In the genomic region with DNA sequence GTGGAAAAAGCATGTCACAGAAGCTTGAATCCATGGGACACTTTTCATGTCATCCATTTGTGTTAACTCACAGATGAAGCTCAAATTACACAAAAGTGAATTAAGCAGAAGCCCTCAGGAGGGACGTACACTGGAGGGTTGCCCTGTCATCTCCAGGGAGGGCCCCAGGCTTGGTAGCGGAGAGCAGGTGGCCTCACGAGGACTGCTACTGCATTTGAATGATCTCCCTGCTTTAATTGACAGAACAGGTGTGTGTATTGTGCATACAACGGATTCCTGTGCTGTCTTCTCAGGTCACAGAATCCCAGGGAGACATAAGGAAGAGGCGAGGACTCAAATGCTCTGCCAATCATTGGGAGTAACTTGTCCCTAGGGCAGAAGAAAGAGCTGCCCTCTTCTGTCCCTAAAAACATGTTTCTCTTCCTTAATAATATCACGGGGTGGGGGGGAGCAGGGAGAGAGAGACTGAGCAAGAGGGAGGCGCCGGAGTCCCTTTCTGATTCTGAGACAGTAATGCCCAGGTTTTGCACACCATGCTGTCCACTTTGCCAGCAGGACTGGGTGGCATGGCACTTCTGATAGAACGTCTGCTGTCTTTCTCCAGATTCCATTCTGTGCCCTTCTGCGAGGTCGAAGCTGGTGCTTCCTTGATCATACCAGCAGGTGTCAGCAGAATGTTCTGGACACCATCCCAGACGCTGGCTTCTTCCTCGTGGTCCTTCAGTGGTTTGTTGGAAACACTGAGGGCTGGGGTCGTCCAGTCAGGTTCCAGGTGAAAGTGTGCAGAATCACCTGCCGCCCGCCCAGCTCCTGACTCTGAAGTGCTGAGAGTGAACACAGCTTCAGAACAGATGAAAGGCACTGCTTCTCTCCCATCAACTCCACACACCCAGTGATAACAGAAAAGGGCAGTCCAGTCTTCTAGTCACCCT, we compare ENCODE assay signal across 8 cellular contexts. TPM values are rescaled to one million over a fixed set of nuclear protein-coding genes. Genes with fewer than 3 reads are reported as not detected.
DNase-seq lines count a peak whose midpoint lies in the region; ATAC-seq and TF ChIP-seq lines count a peak whose summit lies in the region.

No MANE protein-coding gene starts in this region.

- no peaks in the 10 kb centered on the region for H3K36me3 Mint-ChIP-seq in naive thymus-derived CD8-positive, alpha-beta T cell
- H3K36me3 Mint-ChIP-seq in type B pancreatic cell = no peaks in the 10 kb centered on the region

- H3K4me1 ChIP-seq in HCT116 (ENCODE audit: control insufficient read depth in 1 of 2, insufficient read depth in 2 of 2, low read length in 2 of 2) (peaks cover 2 to 16% of the 10 kb centered on the region in 2 experiments), esophagus squamous epithelium (peaks cover 0 to 8% (median 0%) of the 10 kb centered on the region in 3 donors)

- TF ChIP-seq RAD21 in HCT116 (IDR thresholded peaks at IDR 0.05; ENCODE audit: low read depth) = peak; percentile 90

- RAD21 ChIA-PET in HCT116 (lab: Charles Lee; ENCODE audit: low non-redundant PET in 1 of 2, low total read pairs in 2 of 2, uncharacterized antibody in 2 of 2, unreplicated experiment in 2 of 2) = interaction anchor here in 1 of 2 experiments (0.5 to 1.2 kb wide), 4 partner anchors 55 to 88 kb away, joined by 3 to 4 read pairs (median 3); no protein-coding TSS in a partner anchor

- peak overlapping the region in 1 of 2 experiments; percentile 7; a peak in 1 of 4 replicates for H3K4me3 ChIP-seq in HCT116 (replicated peaks in 1 of 2; ENCODE audit: low read depth in 1 of 2, low read length in 2 of 2)
- no peak overlapping the region for H3K4me3 ChIP-seq in esophagus squamous epithelium

- TF ChIP-seq POLR2A in HCT116 (IDR thresholded peaks at IDR 0.05; ENCODE audit: borderline replicate concordance, extremely low read depth, insufficient read depth, insufficient read length) = no peak
- TF ChIP-seq POLR2A in esophagus squamous epithelium (IDR thresholded peaks at IDR 0.05) = no peak

- no peaks in the 10 kb centered on the region for H3K9me2 ChIP-seq in HCT116 (ENCODE audit: insufficient read depth)

- H3K4me3 Mint-ChIP-seq in naive thymus-derived CD8-positive, alpha-beta T cell = peak overlapping the region in 9 of 10 donors; percentile 11 to 84 (median 61)
- H3K4me3 Mint-ChIP-seq in type B pancreatic cell = no peak overlapping the region

- H3K36me3 ChIP-seq in HCT116 (ENCODE audit: control insufficient read depth in 1 of 2, insufficient read depth in 2 of 2, low read length in 2 of 2) (no peaks in the 10 kb centered on the region), esophagus squamous epithelium (no peaks in the 10 kb centered on the region)

- H3K9me3 ChIP-seq in HCT116 (ENCODE audit: control insufficient read depth in 1 of 2, insufficient read depth in 1 of 2, low read depth in 1 of 2, low read length in 2 of 2) = no peaks in the 10 kb centered on the region
- no peaks in the 10 kb centered on the region for H3K9me3 ChIP-seq in esophagus squamous epithelium

- BruUV-seq in HCT116 (replicated peaks; lab: Mats Ljungman, UMichigan) = no TSS peak

- no peak overlapping the region for H3K27ac ChIP-seq in HCT116 (ENCODE audit: low read depth, low read length)
- H3K27ac ChIP-seq in esophagus squamous epithelium = no peak overlapping the region

- peaks cover 0 to 1% (median 0%) of the 10 kb centered on the region in 9 donors for H3K9me3 Mint-ChIP-seq in naive thymus-derived CD8-positive, alpha-beta T cell
- no peaks in the 10 kb centered on the region for H3K9me3 Mint-ChIP-seq in type B pancreatic cell

- TF ChIP-seq CTCF in HCT116 (IDR thresholded peaks at IDR 0.05 in 2 of 3, conservative IDR thresholded peaks at IDR 0.05 in 1 of 3; ENCODE audit: borderline replicate concordance in 1 of 3, insufficient read depth in 1 of 3, low read depth in 2 of 3, low read length in 2 of 3) (peak; percentile 77 to 92 (median 81)), esophagus squamous epithelium (IDR thresholded peaks at IDR 0.05) (peak; percentile 46 to 70 (median 66)), type B pancreatic cell (conservative IDR thresholded peaks at IDR 0.05) (peak; percentile 79)

- 14 to 23% methylated on average over 13 to 15 of the region's 16 CpGs for WGBS in esophagus squamous epithelium, 2 donors

- H3K4me1 Mint-ChIP-seq in naive thymus-derived CD8-positive, alpha-beta T cell = peaks cover 23 to 45% (median 40%) of the 10 kb centered on the region in 4 donors
- no peaks in the 10 kb centered on the region for H3K4me1 Mint-ChIP-seq in type B pancreatic cell (ENCODE audit: unreplicated experiment)

- POLR2A ChIA-PET in HCT116 (lab: Charles Lee) = interaction anchor here (1.2 to 1.7 kb wide), 2 partner anchors 13 to 14 kb away, joined by 3 to 6 read pairs; no protein-coding TSS in a partner anchor
- POLR2A ChIA-PET in naive thymus-derived CD8-positive, alpha-beta T cell (lab: Charles Lee) = interaction anchor here (0.6 to 3.4 kb wide), 6 partner anchors 21 to 112 kb away, joined by 3 to 18 read pairs (median 5); no protein-coding TSS in a partner anchor

- DNase-seq in DMS153 treated with DMSO at 0.1 percent for 48 hours (lab: John Stamatoyannopoulos, UW; ENCODE audit: unreplicated experiment) = peak; percentile 45
- peak; percentile 35 for DNase-seq in HCT116 (ENCODE audit: low read depth, low spot score)
- peak; percentile 23 to 69 for DNase-seq in NCI-H526 (lab: John Stamatoyannopoulos, UW)
- peak; percentile 37 for DNase-seq in activated CD8-positive, alpha-beta memory T cell treated with anti-CD3 and anti-CD28 coated beads, Interleukin-2, amount 50 U/mL, for 4 hours
- DNase-seq in esophagus squamous epithelium (lab: John Stamatoyannopoulos, UW) = no peak
- DNase-seq in naive thymus-derived CD8-positive, alpha-beta T cell = peak in 7 of 10 donors; percentile 11 to 70 (median 46)
- no peak for DNase-seq in type B pancreatic cell (ENCODE audit: extremely low spot score, unreplicated experiment)

- no peaks in the 10 kb centered on the region for H3K79me2 ChIP-seq in HCT116 (ENCODE audit: insufficient read depth, low read length)

- peak overlapping the region in 9 of 10 donors; percentile 37 to 81 (median 66) for H3K27ac Mint-ChIP-seq in naive thymus-derived CD8-positive, alpha-beta T cell
- no peak overlapping the region for H3K27ac Mint-ChIP-seq in type B pancreatic cell

- H3K4me2 ChIP-seq in HCT116 (ENCODE audit: low read length) = peak overlapping the region; percentile 58

- no peaks in the 10 kb centered on the region for H3K27me3 ChIP-seq in HCT116 (ENCODE audit: insufficient read depth, low read length)
- H3K27me3 ChIP-seq in esophagus squamous epithelium = peaks cover 0 to 30% (median 0%) of the 10 kb centered on the region in 4 donors

- H4K20me1 ChIP-seq in HCT116 (ENCODE audit: insufficient read depth) = no peaks in the 10 kb centered on the region

- CTCF ChIA-PET in HCT116 (lab: Charles Lee) = interaction anchor here (0.6 to 3.7 kb wide), 11 partner anchors 13 to 167 kb away, joined by 3 to 27 read pairs (median 4); no protein-coding TSS in a partner anchor

- H2AFZ ChIP-seq in HCT116 (ENCODE audit: low read depth, low read length, poor library complexity, severe bottlenecking) = peak overlapping the region; percentile 55

- intact Hi-C loops in HCT116 (cut with micrococcal nuclease) = loop anchor here (1.0 kb wide), 1 partner anchor 55 kb away; no protein-coding TSS in a partner anchor
- intact Hi-C loops in esophagus squamous epithelium (cut with DNase I) = no loop called here

- H3K9ac ChIP-seq in HCT116 (ENCODE audit: low read length) = no peak overlapping the region

- ATAC-seq in HCT116 (peak; percentile 95), HG02840 (IDR thresholded peaks at IDR 0.05; ENCODE audit: low FRiP score, unreplicated experiment) (no peak)
- ATAC-seq in naive thymus-derived CD8-positive, alpha-beta T cell = peak; percentile 41 to 77

- H3K27me3 Mint-ChIP-seq in naive thymus-derived CD8-positive, alpha-beta T cell = peaks cover 0 to 7% (median 4%) of the 10 kb centered on the region in 5 donors
- peaks cover 32% of the 10 kb centered on the region for H3K27me3 Mint-ChIP-seq in type B pancreatic cell

TF ChIP-seq in HCT116, 20 proteins besides CTCF, POLR2A, EP300 and RAD21:
- peak; percentile 58; the same call in 1 of the 2 replicates for TF ChIP-seq CBX3 (IDR thresholded peaks at IDR 0.05; ENCODE audit: low read depth)
- no peak for TF ChIP-seq SP1 (IDR thresholded peaks at IDR 0.05; ENCODE audit: low read depth)
- TF ChIP-seq, protein P1, sequence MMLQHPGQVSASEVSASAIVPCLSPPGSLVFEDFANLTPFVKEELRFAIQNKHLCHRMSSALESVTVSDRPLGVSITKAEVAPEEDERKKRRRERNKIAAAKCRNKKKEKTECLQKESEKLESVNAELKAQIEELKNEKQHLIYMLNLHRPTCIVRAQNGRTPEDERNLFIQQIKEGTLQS (IDR thresholded peaks at IDR 0.05) = no peak
- no peak for TF ChIP-seq ELF1 (IDR thresholded peaks at IDR 0.05; ENCODE audit: borderline replicate concordance, low read depth)
- TF ChIP-seq EZH2phosphoT487 (IDR thresholded peaks at IDR 0.05; ENCODE audit: borderline replicate concordance) = no peak
- peak; percentile 65; the same call in 1 of the 2 replicates for TF ChIP-seq MAX (IDR thresholded peaks at IDR 0.05)
- no peak for TF ChIP-seq POLR2AphosphoS5 (IDR thresholded peaks at IDR 0.05; ENCODE audit: low read depth, low read length)
- TF ChIP-seq SIN3A (IDR thresholded peaks at IDR 0.05; ENCODE audit: low read depth) = no peak

RNA-seq across cellular contexts. Expression of gene RASGEF1A, which starts 26.1 kb away (rescaled TPM):
- 19.3 TPM for total RNA-seq in HCT116 (2021; ENCODE audit: unreplicated experiment)
- 22.8 and 27.9 TPM in 2 replicates for polyA plus RNA-seq in HCT116 (2012)
- 1 to 10 TPM in 3 of 4 donors, under 1 TPM in 1; 0.83 to 3.1 (median 2.7) TPM for total RNA-seq in esophagus squamous epithelium
- under 1 TPM; 0.23 to 0.47 TPM for total RNA-seq in naive thymus-derived CD8-positive, alpha-beta T cell
- 1 to 10 TPM in 1 of 3 donors, under 1 TPM in 2; 0.30 to 6.1 (median 0.42) TPM for polyA plus RNA-seq in naive thymus-derived CD8-positive, alpha-beta T cell
- total RNA-seq in type B pancreatic cell (ENCODE audit: low replicate concordance) = 0.90 and 1.3 TPM in 2 replicates

Comparison
In these comparisons a context has a peak if more than half of its experiments do, and no peak if none do; other contexts are left out.
1. DNase-seq: peak in DMS153 treated with DMSO at 0.1 percent for 48 hours (single experiment), HCT116 (single experiment), NCI-H526 (2 of 2), activated CD8-positive, alpha-beta memory T cell treated with anti-CD3 and anti-CD28 coated beads, Interleukin-2, amount 50 U/mL, for 4 hours (single experiment) and naive thymus-derived CD8-positive, alpha-beta T cell (7 of 10); none in esophagus squamous epithelium (single experiment) and type B pancreatic cell (single experiment).
2. Peak in every context shown above with its lines, with median percentiles within 50 percentile points of each other: CTCF ChIP-seq.